Comparison of ENCODE assay signal across 26 cellular contexts in the genomic region with DNA sequence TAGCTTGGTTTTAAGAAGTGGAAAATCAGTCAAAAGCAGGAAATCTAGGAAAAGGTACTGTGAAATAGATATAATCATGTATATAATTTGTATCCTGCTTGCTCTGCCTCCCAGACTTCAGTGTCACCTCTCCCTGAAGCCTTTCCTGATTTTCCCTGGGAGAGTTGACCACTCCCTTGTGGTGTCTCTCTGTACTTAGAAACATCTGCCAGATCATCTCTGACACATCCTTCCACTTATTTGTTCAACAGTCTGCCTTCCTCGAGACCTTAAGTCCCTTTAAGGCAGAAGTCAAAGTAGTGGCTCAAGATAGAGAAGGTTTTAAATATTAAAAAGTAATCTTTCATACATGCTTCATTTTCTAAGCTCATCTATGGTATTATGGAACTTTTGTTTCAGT.
DNase-seq lines count a peak whose midpoint lies in the region; ATAC-seq and TF ChIP-seq lines count a peak whose summit lies in the region.
"Had no signal": no experiment of that assay in that cellular context is flagged by ENCODE, and none has a peak within 500 bp of the region (broad histone marks: within the 10 kb centered on the region; RNA-seq: fewer than 3 reads in every experiment).

No MANE protein-coding gene starts in this region.

- peak overlapping the region; percentile 73 for H3K27ac ChIP-seq in SK-N-MC
- H3K27ac ChIP-seq in colonic mucosa: no peak overlapping the region
- H3K27ac ChIP-seq: BLaER1 treated with 17β-estradiol and CSF1 and Interleukin-3, amounts not matched to agents 10 nM and 100 nM; HL-60; upper lobe of left lung; VCaP had no signal

- no peak overlapping the region for H3K9ac ChIP-seq in SK-N-MC (ENCODE audit: insufficient read length)
- H3K9ac ChIP-seq in colonic mucosa (ENCODE audit: low read depth in 2 of 2, low read length in 2 of 2): no peak overlapping the region
- H3K9ac ChIP-seq: BLaER1 treated with 17β-estradiol and CSF1 and Interleukin-3, amounts not matched to agents 10 nM and 100 nM had no signal

- H3K9me3 Mint-ChIP-seq in glutamatergic neuron (ENCODE audit: unreplicated experiment): peaks cover 4% of the 10 kb centered on the region
- H3K9me3 Mint-ChIP-seq: activated CD4-positive, alpha-beta T cell treated with anti-CD3 and anti-CD28 coated beads, Interleukin-2, amount 10 ng/mL, durations not matched to agents 24 days and 14 days; activated naive CD8-positive, alpha-beta T cell treated with anti-CD3 and anti-CD28 coated beads, Interleukin-2, amount 50 U/mL, for 24 hours had no signal

- no peaks in the 10 kb centered on the region for H3K27me3 ChIP-seq in colonic mucosa
- H3K27me3 ChIP-seq: BLaER1 treated with 17β-estradiol and CSF1 and Interleukin-3, amounts not matched to agents 10 nM and 100 nM; upper lobe of left lung had no signal

- no peak overlapping the region for H3K4me3 Mint-ChIP-seq in glutamatergic neuron (ENCODE audit: unreplicated experiment)
- H3K4me3 Mint-ChIP-seq: activated CD4-positive, alpha-beta T cell treated with anti-CD3 and anti-CD28 coated beads, Interleukin-2, amount 10 ng/mL, durations not matched to agents 24 days and 14 days; activated naive CD8-positive, alpha-beta T cell treated with anti-CD3 and anti-CD28 coated beads, Interleukin-2, amount 50 U/mL, for 24 hours had no signal

- H3K4me1 Mint-ChIP-seq in glutamatergic neuron (ENCODE audit: low read depth, unreplicated experiment): peaks cover 35% of the 10 kb centered on the region
- H3K4me1 Mint-ChIP-seq: activated CD4-positive, alpha-beta T cell treated with anti-CD3 and anti-CD28 coated beads, Interleukin-2, amount 10 ng/mL, durations not matched to agents 24 days and 14 days had no signal

- peaks cover 11% of the 10 kb centered on the region; the same call in 1 of the 2 replicates for H3K36me3 ChIP-seq in SK-N-MC (ENCODE audit: insufficient read depth, low read length)
- H3K36me3 ChIP-seq in colonic mucosa: no peaks in the 10 kb centered on the region
- H3K36me3 ChIP-seq: upper lobe of left lung had no signal

- WGBS in lower leg skin, 2 donors: 39 to 66% methylated on average over 1 of the region's 1 CpG

- H3K4me1 ChIP-seq in colonic mucosa: no peaks in the 10 kb centered on the region
- H3K4me1 ChIP-seq: Caco-2, upper lobe of left lung had no signal

- peak overlapping the region; percentile 84 for H3K27ac Mint-ChIP-seq in glutamatergic neuron (ENCODE audit: unreplicated experiment)
- H3K27ac Mint-ChIP-seq: activated CD4-positive, alpha-beta T cell treated with anti-CD3 and anti-CD28 coated beads, Interleukin-2, amount 10 ng/mL, durations not matched to agents 24 days and 14 days; activated naive CD8-positive, alpha-beta T cell treated with anti-CD3 and anti-CD28 coated beads, Interleukin-2, amount 50 U/mL, for 24 hours had no signal

- no peaks in the 10 kb centered on the region for H3K27me3 Mint-ChIP-seq in glutamatergic neuron (ENCODE audit: unreplicated experiment)
- H3K27me3 Mint-ChIP-seq: activated CD4-positive, alpha-beta T cell treated with anti-CD3 and anti-CD28 coated beads, Interleukin-2, amount 10 ng/mL, durations not matched to agents 24 days and 14 days; activated naive CD8-positive, alpha-beta T cell treated with anti-CD3 and anti-CD28 coated beads, Interleukin-2, amount 50 U/mL, for 24 hours had no signal

- H3K9me3 ChIP-seq in SK-N-MC (ENCODE audit: low read depth, low read length): no peaks in the 10 kb centered on the region
- H3K9me3 ChIP-seq in colonic mucosa: no peaks in the 10 kb centered on the region
- H3K9me3 ChIP-seq: BLaER1 treated with 17β-estradiol and CSF1 and Interleukin-3, amounts not matched to agents 10 nM and 100 nM; Caco-2; upper lobe of left lung had no signal

- H3K4me3 ChIP-seq in AG10803 (ENCODE audit: low read length): no peak overlapping the region
- no peak overlapping the region for H3K4me3 ChIP-seq in HFF-Myc (replicated peaks; ENCODE audit: low read depth, low read length)
- peak overlapping the region; percentile 39 for H3K4me3 ChIP-seq in SK-N-MC
- H3K4me3 ChIP-seq in colonic mucosa: no peak overlapping the region
- H3K4me3 ChIP-seq in lower leg skin (ENCODE audit: low read depth, poor library complexity, severe bottlenecking): no peak overlapping the region
- H3K4me3 ChIP-seq: BLaER1 treated with 17β-estradiol and CSF1 and Interleukin-3, amounts not matched to agents 10 nM and 100 nM; upper lobe of left lung had no signal

- TF ChIP-seq CTCF in AG10803 (conservative IDR thresholded peaks at IDR 0.05; ENCODE audit: low read length): no peak
- no peak for TF ChIP-seq CTCF in HFF-Myc (IDR thresholded peaks at IDR 0.05; ENCODE audit: low read depth, low read length, missing control alignments)
- no peak for TF ChIP-seq CTCF in glutamatergic neuron (IDR thresholded peaks at IDR 0.05; ENCODE audit: partially characterized antibody, unreplicated experiment)
- no peak for TF ChIP-seq CTCF in colonic mucosa (IDR thresholded peaks at IDR 0.05)
- no peak for TF ChIP-seq CTCF in lower leg skin (IDR thresholded peaks at IDR 0.05)

- ATAC-seq in sciatic nerve: no peak
- ATAC-seq: activated naive CD8-positive, alpha-beta T cell treated with anti-CD3 and anti-CD28 coated beads, Interleukin-2, amount 50 U/mL, for 24 hours; HepG2; right cardiac atrium had no signal

- peak; percentile 17 for DNase-seq in AG10803 (ENCODE audit: low read depth)
- DNase-seq in HFF-Myc (ENCODE audit: extremely low read depth, low read depth): peak; percentile 19
- DNase-seq in SK-N-MC (ENCODE audit: low read depth, low spot score): no peak
- DNase-seq in glutamatergic neuron: no peak
- no peak for DNase-seq in colonic mucosa
- DNase-seq in SHP77 treated with DMSO at 0.1 percent for 48 hours (lab: John Stamatoyannopoulos, UW): no peak
- no peak for DNase-seq in sciatic nerve (ENCODE audit: low spot score)
- no peak for DNase-seq in lower leg skin (ENCODE audit: low spot score in 2 of 2)
- DNase-seq: ACHN; activated CD4-positive, alpha-beta T cell treated with anti-CD3 and anti-CD28 coated beads, Interleukin-2, amount 10 ng/mL, durations not matched to agents 24 days and 14 days; activated gamma-delta T cell; activated naive CD8-positive, alpha-beta T cell treated with anti-CD3 and anti-CD28 coated beads, Interleukin-2, amount 50 U/mL, for 24 hours; activated T-cell treated with anti-CD3 and anti-CD28 coated beads, Interleukin-2, amount 50 U/mL, for 1 hour; Caco-2; DMS79 treated with DMSO at 0.1 percent for 48 hours; NCI-H1092; NCI-H187; NCI-H2171 treated with DMSO at 0.1 percent for 48 hours; posterior cingulate gyrus; right cardiac atrium; stimulated activated CD4-positive, alpha-beta T cell treated with anti-CD3 and anti-CD28 coated beads, Interleukin-4, amount 100 ng/mL, for 1 hour; upper lobe of left lung had no signal

- intact Hi-C loops in colonic mucosa (cut with DNase I): no loop called here
- intact Hi-C loops in sciatic nerve (cut with DNase I): no loop called here
- intact Hi-C loops in lower leg skin (cut with DNase I; ENCODE audit: low total_unique reads): no loop called here

- no peak for TF ChIP-seq POLR2A in lower leg skin (IDR thresholded peaks at IDR 0.05)

- no peaks in the 10 kb centered on the region for H3K36me3 Mint-ChIP-seq in glutamatergic neuron (ENCODE audit: unreplicated experiment)

Comparison
In these comparisons a context has a peak if more than half of its experiments do, and no peak if none do; other contexts are left out.
1. DNase-seq: peak in AG10803 (single experiment) and HFF-Myc (single experiment); none in SK-N-MC (single experiment), glutamatergic neuron (single experiment), colonic mucosa (single experiment), SHP77 treated with DMSO at 0.1 percent for 48 hours (single experiment), sciatic nerve (single experiment) and lower leg skin (0 of 2).